1 cellular context compared by ENCODE assay signal in genomic region chr7:44044315-44045225, GRCh38.
TF ChIP-seq lines count a peak whose summit lies in the region.

Gene DBNL, plus strand, starts transcription at chr7:44044702. Its CDS starts 36 bp downstream, at chr7:44044738.

TF ChIP-seq in HepG2, 621 proteins besides CTCF, POLR2A, EP300 and RAD21 (continued from another document):
- TF ChIP-seq ZNF710 (CRISPR knock-in tag; IDR thresholded peaks at IDR 0.05; ENCODE audit: borderline replicate concordance) (peak; percentile 76), ZNF713 (CRISPR knock-in tag; IDR thresholded peaks at IDR 0.05) (peak; percentile 79; the same call in 1 of the 2 replicates), TCF7L2 (IDR thresholded peaks at IDR 0.05; ENCODE audit: low read depth, low read length) (no peak), CBX5 (CRISPR knock-in tag; IDR thresholded peaks at IDR 0.05; ENCODE audit: borderline replicate concordance) (peak; percentile 78; the same call in 1 of the 2 replicates), ZNF563 (CRISPR knock-in tag; IDR thresholded peaks at IDR 0.05) (peak; percentile 49; the same call in 1 of the 2 replicates), ZNF878 (CRISPR knock-in tag; IDR thresholded peaks at IDR 0.05) (peak; percentile 56; the same call in 1 of the 2 replicates), FOSL1 (CRISPR knock-in tag; IDR thresholded peaks at IDR 0.05; ENCODE audit: borderline replicate concordance) (no peak), POLR2AphosphoS2 (IDR thresholded peaks at IDR 0.05; ENCODE audit: low read depth, low read length) (no peak), ZBTB44 (CRISPR knock-in tag; IDR thresholded peaks at IDR 0.05) (no peak), PAWR (CRISPR knock-in tag; IDR thresholded peaks at IDR 0.05; ENCODE audit: borderline replicate concordance) (no peak), ZNF512 (CRISPR knock-in tag; IDR thresholded peaks at IDR 0.05) (no peak), ZFY (CRISPR knock-in tag; IDR thresholded peaks at IDR 0.05) (peak; percentile 85), ZBTB14 (CRISPR knock-in tag; IDR thresholded peaks at IDR 0.05) (no peak), RFXANK (CRISPR knock-in tag; IDR thresholded peaks at IDR 0.05) (no peak), SIN3A (IDR thresholded peaks at IDR 0.05; ENCODE audit: borderline replicate concordance, low read depth, low read length) (peak; percentile 97), ZNF143 (CRISPR knock-in tag; IDR thresholded peaks at IDR 0.05) (no peak), TAF1 (CRISPR knock-in tag; IDR thresholded peaks at IDR 0.05) (peak; percentile 84), DRAP1 (CRISPR knock-in tag; IDR thresholded peaks at IDR 0.05) (peak; percentile 60), SCMH1 (CRISPR knock-in tag; IDR thresholded peaks at IDR 0.05; ENCODE audit: borderline replicate concordance) (no peak), ZNF839 (CRISPR knock-in tag; IDR thresholded peaks at IDR 0.05; ENCODE audit: borderline replicate concordance) (peak; percentile 40; the same call in 1 of the 2 replicates), SALL1 (CRISPR knock-in tag; IDR thresholded peaks at IDR 0.05) (peak; percentile 83), HBP1 (CRISPR knock-in tag; IDR thresholded peaks at IDR 0.05; ENCODE audit: low read depth) (peak; percentile 91), CEBPZ (IDR thresholded peaks at IDR 0.05; ENCODE audit: low read length) (no peak), ZFP91 (CRISPR knock-in tag; IDR thresholded peaks at IDR 0.05; ENCODE audit: borderline replicate concordance) (peak; percentile 86), CENPT (CRISPR knock-in tag; IDR thresholded peaks at IDR 0.05; ENCODE audit: low read depth) (peak; percentile 29; the same call in 1 of the 2 replicates), XBP1 (CRISPR knock-in tag; IDR thresholded peaks at IDR 0.05) (no peak), ASH2L (IDR thresholded peaks at IDR 0.05; ENCODE audit: insufficient read length, low read depth, low read length) (peak; percentile 38), ZFP37 (CRISPR knock-in tag; IDR thresholded peaks at IDR 0.05; ENCODE audit: borderline replicate concordance) (0 out of 2 replicates have a peak, but pooled peaks have one; percentile 61), ZNF350 (CRISPR knock-in tag; IDR thresholded peaks at IDR 0.05; ENCODE audit: borderline replicate concordance, low read depth) (peak; percentile 48; the same call in 1 of the 2 replicates), ZSCAN31 (CRISPR knock-in tag; IDR thresholded peaks at IDR 0.05; ENCODE audit: low read depth) (peak; percentile 37; the same call in 1 of the 2 replicates), ZNF367 (CRISPR knock-in tag; IDR thresholded peaks at IDR 0.05; ENCODE audit: borderline replicate concordance) (no peak)
